Comparison of ENCODE assay signal across 8 cellular contexts in genomic region chr6:55069132-55069781, GRCh38.
DNase-seq lines count a peak whose midpoint lies in the region; ATAC-seq, FAIRE-seq and TF ChIP-seq lines count a peak whose summit lies in the region.

No MANE protein-coding gene starts in this region.

- no peaks in the 10 kb centered on the region for H3K27me3 Mint-ChIP-seq in activated CD4-positive, alpha-beta T cell treated with anti-CD3 and anti-CD28 coated beads, Interleukin-2, amount 10 ng/mL, durations not matched to agents 7 days and 5 days

- in situ Hi-C loops in astrocyte of the spinal cord (cut with HindIII; ENCODE audit: low sequenced_read_pairs), result no loop called here

- H3K4me3 ChIP-seq in astrocyte of the spinal cord (ENCODE audit: low read depth, low read length), result no peak overlapping the region
- H3K4me3 ChIP-seq in kidney (ENCODE audit: low read length in 2 of 2), result no peak overlapping the region

- CTCF ChIA-PET in activated CD4-positive, alpha-beta T cell treated with anti-CD3 and anti-CD28 coated beads, Interleukin-2, amount 10 ng/mL, durations not matched to agents 7 days and 5 days (lab: Charles Lee), result no interaction called here

- no peak overlapping the region for H3K9ac ChIP-seq in kidney (ENCODE audit: low read length in 2 of 2)

- DNase-seq in activated CD4-positive, alpha-beta T cell treated with anti-CD3 and anti-CD28 coated beads, Interleukin-2, amount 10 ng/mL, durations not matched to agents 7 days and 5 days, result peak; percentile 6
- no peak for DNase-seq in activated CD4-positive, alpha-beta T cell treated with anti-CD3 and anti-CD28 coated beads for 4 hours
- DNase-seq in NCI-H226 (peak; percentile 19), astrocyte of the spinal cord (ENCODE audit: low read depth, low spot score) (peak; percentile 52), kidney (no peak), T-helper 1 cell (no peak)
- DNase-seq in activated CD4-positive, alpha-beta T cell treated with anti-CD3 and anti-CD28 coated beads, Interleukin-2, amount 50 U/mL, for 4 hours, result no peak

- no peak overlapping the region for H3K4me3 Mint-ChIP-seq in activated CD4-positive, alpha-beta T cell treated with anti-CD3 and anti-CD28 coated beads, Interleukin-2, amount 10 ng/mL, durations not matched to agents 7 days and 5 days

- H3K4me1 Mint-ChIP-seq in activated CD4-positive, alpha-beta T cell treated with anti-CD3 and anti-CD28 coated beads, Interleukin-2, amount 10 ng/mL, durations not matched to agents 7 days and 5 days, result no peaks in the 10 kb centered on the region

- no peak overlapping the region for H3K27ac ChIP-seq in kidney (ENCODE audit: low read depth in 2 of 2, low read length in 2 of 2)

- ATAC-seq in HG02884 (IDR thresholded peaks at IDR 0.05; ENCODE audit: unreplicated experiment), result no peak

- H3K9me3 ChIP-seq in kidney (ENCODE audit: control insufficient read depth in 1 of 2, low read length in 2 of 2), result no peaks in the 10 kb centered on the region

- TF ChIP-seq CTCF in astrocyte of the spinal cord (IDR thresholded peaks at IDR 0.05; ENCODE audit: low read depth, low read length) (peak; percentile 64), kidney (IDR thresholded peaks at IDR 0.05; ENCODE audit: borderline replicate concordance, extremely low read depth, insufficient read depth) (peak; percentile 43)

- POLR2A ChIA-PET in activated CD4-positive, alpha-beta T cell treated with anti-CD3 and anti-CD28 coated beads, Interleukin-2, amount 10 ng/mL, durations not matched to agents 7 days and 5 days (lab: Charles Lee), result no interaction called here

- no peaks in the 10 kb centered on the region for H3K9me3 Mint-ChIP-seq in activated CD4-positive, alpha-beta T cell treated with anti-CD3 and anti-CD28 coated beads, Interleukin-2, amount 10 ng/mL, durations not matched to agents 7 days and 5 days

- no peak overlapping the region for H3K27ac Mint-ChIP-seq in activated CD4-positive, alpha-beta T cell treated with anti-CD3 and anti-CD28 coated beads, Interleukin-2, amount 10 ng/mL, durations not matched to agents 7 days and 5 days

- intact Hi-C loops in kidney (cut with DNase I), result no loop called here

- H3K36me3 Mint-ChIP-seq in activated CD4-positive, alpha-beta T cell treated with anti-CD3 and anti-CD28 coated beads, Interleukin-2, amount 10 ng/mL, durations not matched to agents 7 days and 5 days (ENCODE audit: low read depth), result no peaks in the 10 kb centered on the region

- H3K36me3 ChIP-seq in kidney (ENCODE audit: control insufficient read depth in 1 of 2, insufficient read depth in 2 of 2, low read length in 2 of 2), result no peaks in the 10 kb centered on the region

- peak; percentile 93 for FAIRE-seq in kidney (lab: Jason Lieb, UNC)

- H3K4me1 ChIP-seq in kidney (ENCODE audit: control insufficient read depth in 1 of 2, insufficient read depth in 1 of 2, low read depth in 1 of 2, low read length in 2 of 2), result no peaks in the 10 kb centered on the region

Comparison
In these comparisons a context has a peak if more than half of its experiments do, and no peak if none do; other contexts are left out.
1. DNase-seq: peak in activated CD4-positive, alpha-beta T cell treated with anti-CD3 and anti-CD28 coated beads, Interleukin-2, amount 10 ng/mL, durations not matched to agents 7 days and 5 days (single experiment), NCI-H226 (single experiment) and astrocyte of the spinal cord (single experiment); none in activated CD4-positive, alpha-beta T cell treated with anti-CD3 and anti-CD28 coated beads for 4 hours (0 of 2), kidney (single experiment), T-helper 1 cell (0 of 5) and activated CD4-positive, alpha-beta T cell treated with anti-CD3 and anti-CD28 coated beads, Interleukin-2, amount 50 U/mL, for 4 hours (0 of 2).